18 cellular contexts compared by ENCODE assay signal in the genomic region with DNA sequence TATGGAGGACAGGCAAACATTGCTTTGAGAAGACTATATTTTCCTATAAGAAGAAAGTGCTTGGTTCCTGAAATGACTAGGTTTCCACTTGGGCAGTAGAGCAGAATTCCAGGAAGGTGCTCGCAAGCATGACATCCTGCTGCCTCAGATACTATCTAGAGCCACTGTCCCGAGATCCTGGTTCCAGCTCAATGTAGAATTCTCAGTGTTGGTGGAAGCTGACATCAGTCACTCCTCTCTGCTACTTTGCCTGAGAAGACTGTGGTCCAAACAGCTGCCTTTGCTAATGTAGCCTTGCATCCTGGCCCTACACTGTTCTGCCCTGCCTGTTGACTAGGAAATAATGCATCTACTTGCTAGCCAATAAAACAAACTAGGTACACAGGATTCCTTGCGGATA. TPM values are rescaled to one million over a fixed set of nuclear protein-coding genes. Genes with fewer than 3 reads are reported as not detected.
DNase-seq lines count a peak whose midpoint lies in the region; TF ChIP-seq lines count a peak whose summit lies in the region.
"Had no signal": no experiment of that assay in that cellular context is flagged by ENCODE, and none has a peak within 500 bp of the region (broad histone marks: within the 10 kb centered on the region; RNA-seq: fewer than 3 reads in every experiment).

No MANE protein-coding gene starts in this region.

- H3K27ac ChIP-seq in VCaP (peak overlapping the region; percentile 82), mesendoderm (ENCODE audit: low read depth, low read length) (no peak overlapping the region), OCI-LY7 (ENCODE audit: low read depth, low read length, poor library complexity, severe bottlenecking) (no peak overlapping the region)
- H3K27ac ChIP-seq: 22Rv1, GM23248 had no signal

- in situ Hi-C loops in ACHN (cut with HindIII; ENCODE audit: low pct_ligation_motif_present, low pct_unique_long_range_greater_than_20kb, low sequenced_read_pairs): no loop called here

- H3K79me2 ChIP-seq in mesendoderm (ENCODE audit: control insufficient read depth, insufficient read depth, low read length) (no peaks in the 10 kb centered on the region), OCI-LY7 (ENCODE audit: insufficient read depth, low read depth, low read length) (no peaks in the 10 kb centered on the region)

- no peaks in the 10 kb centered on the region for H3K9me2 ChIP-seq in OCI-LY7 (ENCODE audit: insufficient read depth, low read length)

- H3K4ac ChIP-seq in mesendoderm (ENCODE audit: low read depth, low read length): no peak overlapping the region

- no peak overlapping the region for H3K56ac ChIP-seq in mesendoderm (ENCODE audit: low read length)

- H3K27me3 ChIP-seq in mesendoderm (ENCODE audit: insufficient read depth, low read length, poor library complexity): no peaks in the 10 kb centered on the region

- H2AK5ac ChIP-seq in mesendoderm (ENCODE audit: low read length): no peak overlapping the region

- intact Hi-C loops in OCI-LY7 (cut with micrococcal nuclease; ENCODE audit: unreplicated experiment): no loop called here

- no peak overlapping the region for H4K5ac ChIP-seq in mesendoderm (ENCODE audit: low read length)

- peaks cover 15% of the 10 kb centered on the region for H3K4me1 ChIP-seq in mesendoderm (ENCODE audit: control insufficient read depth, low read depth, low read length)
- no peaks in the 10 kb centered on the region for H3K4me1 ChIP-seq in OCI-LY7 (ENCODE audit: insufficient read depth, low read length, poor library complexity, severe bottlenecking)

- H3K9me3 ChIP-seq in OCI-LY7 (ENCODE audit: low read length): no peaks in the 10 kb centered on the region

- no peak overlapping the region for H3K9ac ChIP-seq in mesendoderm (ENCODE audit: low read length)
- H3K9ac ChIP-seq: GM23248 had no signal

- H3K4me3 ChIP-seq in mesendoderm (ENCODE audit: low read length) (no peak overlapping the region), OCI-LY7 (ENCODE audit: low read depth, low read length, poor library complexity, severe bottlenecking) (no peak overlapping the region)
- H3K4me3 ChIP-seq: GM12878, GM23248 had no signal

- CTCF ChIA-PET in OCI-LY7 (lab: Charles Lee; ENCODE audit: unreplicated experiment): no interaction called here

- H3K79me1 ChIP-seq in mesendoderm (ENCODE audit: low read length): no peaks in the 10 kb centered on the region

- no peaks in the 10 kb centered on the region for H4K20me1 ChIP-seq in OCI-LY7 (ENCODE audit: insufficient read depth, low read length)

- H2BK15ac ChIP-seq in mesendoderm (replicated peaks; ENCODE audit: low read depth): no peak overlapping the region

- POLR2A ChIA-PET in OCI-LY7 (lab: Charles Lee): no interaction called here

- H2AFZ ChIP-seq in OCI-LY7 (ENCODE audit: low read length): no peak overlapping the region
- H2AFZ ChIP-seq: GM23248 had no signal

- no peak overlapping the region for H4K8ac ChIP-seq in mesendoderm (ENCODE audit: low read depth, low read length)

- no peak overlapping the region for H2BK5ac ChIP-seq in mesendoderm (ENCODE audit: low read length)

- no CpG with 5 or more reads among the region's 3 CpGs for WGBS in mesendoderm (ENCODE audit: extremely low coverage, insufficient coverage, low lambda C conversion rate)

- H3K4me2 ChIP-seq in mesendoderm (ENCODE audit: low read length): no peak overlapping the region
- no peak overlapping the region for H3K4me2 ChIP-seq in OCI-LY7 (ENCODE audit: low read length)

- no peak overlapping the region for H2BK120ac ChIP-seq in mesendoderm (ENCODE audit: low read depth, low read length)

- H3K23ac ChIP-seq in mesendoderm (ENCODE audit: low read length): no peak overlapping the region

- no peak overlapping the region for H3K18ac ChIP-seq in mesendoderm (ENCODE audit: low read length)

- DNase-seq in NCI-H82 (lab: John Stamatoyannopoulos, UW) (peak; percentile 34), NCI-H82 treated with DMSO at 0.1 percent for 48 hours (lab: John Stamatoyannopoulos, UW; ENCODE audit: unreplicated experiment) (no peak), ACHN (peak; percentile 11), glomerular visceral epithelial cell (ENCODE audit: extremely low spot score) (peak; percentile 22), SIG-M5 (lab: John Stamatoyannopoulos, UW) (no peak), mesendoderm (no peak), OCI-LY7 (ENCODE audit: low spot score) (no peak)
- DNase-seq: AML-193; C1 segment of cervical spinal cord; Calu3; CD4-positive, alpha-beta T cell; DMS 273 treated with DMSO at 0.1 percent for 48 hours; DMS79; GM23248; H9 had no signal

- H3K36me3 ChIP-seq in mesendoderm (ENCODE audit: control insufficient read depth, insufficient read depth, low read length) (no peaks in the 10 kb centered on the region), OCI-LY7 (ENCODE audit: insufficient read depth, low read length) (no peaks in the 10 kb centered on the region)

- no TSS peak for BruUV-seq in OCI-LY7 (replicated peaks; lab: Mats Ljungman, UMichigan)

- TF ChIP-seq CTCF in VCaP (conservative IDR thresholded peaks at IDR 0.05) (no peak), OCI-LY7 (conservative IDR thresholded peaks at IDR 0.05; ENCODE audit: low read length) (no peak)

RNA-seq across cellular contexts. Expression of a gene that starts 50.0 kb away (rescaled TPM):
- 25.4 TPM for polyA plus RNA-seq in mesendoderm (2013, experiment 1 of 2)
- polyA plus RNA-seq in mesendoderm (2013, experiment 2 of 2): 26.4 TPM
- not detected in 2 replicates for total RNA-seq in OCI-LY7 (2014; rRNA removed; shearing (Covaris generic))
- total RNA-seq in OCI-LY7 (2022): 0.24 and 0.38 TPM in 2 replicates

Comparison
In these comparisons a context has a peak if more than half of its experiments do, and no peak if none do; other contexts are left out.
1. DNase-seq: peak in NCI-H82 (single experiment), ACHN (single experiment) and glomerular visceral epithelial cell (single experiment); none in NCI-H82 treated with DMSO at 0.1 percent for 48 hours (single experiment), SIG-M5 (single experiment), mesendoderm (single experiment) and OCI-LY7 (single experiment).